Comparison of ENCODE assay signal across 1 cellular context in the genomic region with DNA sequence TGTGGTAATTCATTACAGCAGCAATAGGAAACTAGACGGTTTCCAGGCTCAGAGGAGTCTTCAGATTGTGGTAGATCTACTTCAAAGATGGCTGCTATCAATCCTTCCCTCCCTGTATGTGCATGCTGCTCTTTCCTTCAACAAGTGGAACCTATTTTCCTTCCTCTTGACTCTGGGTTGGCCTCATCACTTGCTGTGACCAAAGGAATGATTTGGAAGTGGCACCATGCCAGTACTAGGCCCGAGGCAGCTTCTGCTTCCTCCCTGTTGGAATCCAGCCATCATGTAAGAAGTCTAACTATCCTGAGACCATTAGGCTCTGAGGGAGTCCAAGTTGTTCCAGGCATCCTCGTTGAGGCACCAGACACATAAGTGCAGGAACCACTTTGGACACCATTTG.
TF ChIP-seq lines count a peak whose summit lies in the region.

No MANE protein-coding gene starts in this region.

TF ChIP-seq in HEK293, 187 proteins besides CTCF, POLR2A, EP300 and RAD21 (continued from another document):
- TF ChIP-seq, protein P1, sequence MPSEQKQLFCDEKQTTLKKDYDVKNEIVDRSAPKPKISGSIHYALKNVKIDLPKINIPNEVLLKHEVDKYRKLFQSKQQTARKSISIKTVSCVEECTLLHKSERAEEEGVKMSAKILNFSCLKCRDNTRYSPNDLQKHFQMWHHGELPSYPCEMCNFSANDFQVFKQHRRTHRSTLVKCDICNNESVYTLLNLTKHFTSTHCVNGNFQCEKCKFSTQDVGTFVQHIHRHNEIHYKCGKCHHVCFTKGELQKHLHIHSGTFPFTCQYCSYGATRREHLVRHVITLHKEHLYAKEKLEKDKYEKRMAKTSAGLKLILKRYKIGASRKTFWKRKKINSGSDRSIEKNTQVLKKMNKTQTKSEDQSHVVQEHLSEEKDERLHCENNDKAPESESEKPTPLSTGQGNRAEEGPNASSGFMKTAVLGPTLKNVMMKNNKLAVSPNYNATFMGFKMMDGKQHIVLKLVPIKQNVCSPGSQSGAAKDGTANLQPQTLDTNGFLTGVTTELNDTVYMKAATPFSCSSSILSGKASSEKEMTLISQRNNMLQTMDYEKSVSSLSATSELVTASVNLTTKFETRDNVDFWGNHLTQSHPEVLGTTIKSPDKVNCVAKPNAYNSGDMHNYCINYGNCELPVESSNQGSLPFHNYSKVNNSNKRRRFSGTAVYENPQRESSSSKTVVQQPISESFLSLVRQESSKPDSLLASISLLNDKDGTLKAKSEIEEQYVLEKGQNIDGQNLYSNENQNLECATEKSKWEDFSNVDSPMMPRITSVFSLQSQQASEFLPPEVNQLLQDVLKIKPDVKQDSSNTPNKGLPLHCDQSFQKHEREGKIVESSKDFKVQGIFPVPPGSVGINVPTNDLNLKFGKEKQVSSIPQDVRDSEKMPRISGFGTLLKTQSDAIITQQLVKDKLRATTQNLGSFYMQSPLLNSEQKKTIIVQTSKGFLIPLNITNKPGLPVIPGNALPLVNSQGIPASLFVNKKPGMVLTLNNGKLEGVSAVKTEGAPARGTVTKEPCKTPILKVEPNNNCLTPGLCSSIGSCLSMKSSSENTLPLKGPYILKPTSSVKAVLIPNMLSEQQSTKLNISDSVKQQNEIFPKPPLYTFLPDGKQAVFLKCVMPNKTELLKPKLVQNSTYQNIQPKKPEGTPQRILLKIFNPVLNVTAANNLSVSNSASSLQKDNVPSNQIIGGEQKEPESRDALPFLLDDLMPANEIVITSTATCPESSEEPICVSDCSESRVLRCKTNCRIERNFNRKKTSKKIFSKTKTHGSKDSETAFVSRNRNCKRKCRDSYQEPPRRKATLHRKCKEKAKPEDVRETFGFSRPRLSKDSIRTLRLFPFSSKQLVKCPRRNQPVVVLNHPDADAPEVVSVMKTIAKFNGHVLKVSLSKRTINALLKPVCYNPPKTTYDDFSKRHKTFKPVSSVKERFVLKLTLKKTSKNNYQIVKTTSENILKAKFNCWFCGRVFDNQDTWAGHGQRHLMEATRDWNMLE (tag by site-specific recombination; conservative IDR thresholded peaks at IDR 0.05; ENCODE audit: low read depth) = no peak
- TF ChIP-seq MZF1 (tag by site-specific recombination; IDR thresholded peaks at IDR 0.05; ENCODE audit: borderline replicate concordance) (no peak), ZNF664 (tag by site-specific recombination; IDR thresholded peaks at IDR 0.05) (no peak), ZNF404 (tag by site-specific recombination; IDR thresholded peaks at IDR 0.05) (0 out of 2 replicates have a peak, but pooled peaks have one; percentile 7), KLF16 (tag by site-specific recombination; IDR thresholded peaks at IDR 0.05) (no peak), ZNF394 (tag by site-specific recombination; IDR thresholded peaks at IDR 0.05; ENCODE audit: borderline replicate concordance) (no peak)
- TF ChIP-seq, protein P2, sequence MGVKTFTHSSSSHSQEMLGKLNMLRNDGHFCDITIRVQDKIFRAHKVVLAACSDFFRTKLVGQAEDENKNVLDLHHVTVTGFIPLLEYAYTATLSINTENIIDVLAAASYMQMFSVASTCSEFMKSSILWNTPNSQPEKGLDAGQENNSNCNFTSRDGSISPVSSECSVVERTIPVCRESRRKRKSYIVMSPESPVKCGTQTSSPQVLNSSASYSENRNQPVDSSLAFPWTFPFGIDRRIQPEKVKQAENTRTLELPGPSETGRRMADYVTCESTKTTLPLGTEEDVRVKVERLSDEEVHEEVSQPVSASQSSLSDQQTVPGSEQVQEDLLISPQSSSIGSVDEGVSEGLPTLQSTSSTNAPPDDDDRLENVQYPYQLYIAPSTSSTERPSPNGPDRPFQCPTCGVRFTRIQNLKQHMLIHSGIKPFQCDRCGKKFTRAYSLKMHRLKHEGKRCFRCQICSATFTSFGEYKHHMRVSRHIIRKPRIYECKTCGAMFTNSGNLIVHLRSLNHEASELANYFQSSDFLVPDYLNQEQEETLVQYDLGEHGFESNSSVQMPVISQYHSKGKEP (tag by site-specific recombination; IDR thresholded peaks at IDR 0.05) = no peak
